In genomic region chr10:11149499-11149898, GRCh38 we compare ENCODE assay signal across 11 cellular contexts.
DNase-seq lines count a peak whose midpoint lies in the region; ATAC-seq and TF ChIP-seq lines count a peak whose summit lies in the region.
"Had no signal": no experiment of that assay in that cellular context is flagged by ENCODE, and none has a peak within 500 bp of the region (broad histone marks: within the 10 kb centered on the region; RNA-seq: fewer than 3 reads in every experiment).

No MANE protein-coding gene starts in this region.

- H3K27ac Mint-ChIP-seq in effector memory CD8-positive, alpha-beta T cell, result peak overlapping the region; percentile 98 to 99
- peak overlapping the region; percentile 96 to 99 for H3K27ac Mint-ChIP-seq in stimulated activated naive CD8-positive, alpha-beta T cell treated with anti-CD3 and anti-CD28 coated beads, Interleukin-15, amount 100 ng/mL, for 72 hours

- H3K36me3 Mint-ChIP-seq in effector memory CD8-positive, alpha-beta T cell (ENCODE audit: insufficient read depth), result peaks cover 31% of the 10 kb centered on the region

- H3K9me3 Mint-ChIP-seq in effector memory CD8-positive, alpha-beta T cell, result no peaks in the 10 kb centered on the region
- H3K9me3 Mint-ChIP-seq in stimulated activated naive CD8-positive, alpha-beta T cell treated with anti-CD3 and anti-CD28 coated beads, Interleukin-15, amount 100 ng/mL, for 72 hours, result no peaks in the 10 kb centered on the region

- peaks cover 78 to 87% of the 10 kb centered on the region in 2 donors for H3K4me1 Mint-ChIP-seq in effector memory CD8-positive, alpha-beta T cell (ENCODE audit: low read depth in 2 of 2)
- peaks cover 100% of the 10 kb centered on the region for H3K4me1 Mint-ChIP-seq in stimulated activated naive CD8-positive, alpha-beta T cell treated with anti-CD3 and anti-CD28 coated beads, Interleukin-15, amount 100 ng/mL, for 72 hours

- in situ Hi-C loops in GM13977 (cut with MboI; ENCODE audit: low pct_unique_long_range_greater_than_20kb, low sequenced_read_pairs, unreplicated experiment), result no loop called here

- DNase-seq in activated T-cell treated with anti-CD3 and anti-CD28 coated beads, Interleukin-2, amount 50 U/mL, for 1 hour, result peak; percentile 58
- DNase-seq in activated T-cell treated with anti-CD3 and anti-CD28 coated beads for 4 hours, result no peak
- DNase-seq in T-helper 22 cell (ENCODE audit: low read depth), result peak; percentile 51
- peak; percentile 47 to 58 (median 57) for DNase-seq in effector memory CD8-positive, alpha-beta T cell
- peak in 1 of 2 donors; percentile 60 for DNase-seq in stimulated activated naive CD8-positive, alpha-beta T cell treated with anti-CD3 and anti-CD28 coated beads, Interleukin-15, amount 100 ng/mL, for 72 hours
- DNase-seq in AML-193 (lab: John Stamatoyannopoulos, UW), result no peak
- DNase-seq in GM13977 (ENCODE audit: low spot score), result no peak
- DNase-seq: anterior cingulate cortex, NCI-H1694 treated with DMSO at 0.1 percent for 48 hours, PC-3 had no signal

- H3K4me3 Mint-ChIP-seq in effector memory CD8-positive, alpha-beta T cell, result peak overlapping the region; percentile 81 to 85
- H3K4me3 Mint-ChIP-seq in stimulated activated naive CD8-positive, alpha-beta T cell treated with anti-CD3 and anti-CD28 coated beads, Interleukin-15, amount 100 ng/mL, for 72 hours, result peak overlapping the region; percentile 85 to 86

- peak; percentile 64 for ATAC-seq in effector memory CD8-positive, alpha-beta T cell (replicated peaks)
- ATAC-seq in stimulated activated naive CD8-positive, alpha-beta T cell treated with anti-CD3 and anti-CD28 coated beads, Interleukin-15, amount 100 ng/mL, for 72 hours, result peak; percentile 77
- no peak for ATAC-seq in HG02981 (IDR thresholded peaks at IDR 0.05; ENCODE audit: unreplicated experiment)
- ATAC-seq: PC-3 had no signal

- TF ChIP-seq CTCF in GM13977 (IDR thresholded peaks at IDR 0.05; ENCODE audit: extremely low read depth, insufficient read depth, missing control alignments), result no peak

- H3K27me3 Mint-ChIP-seq in effector memory CD8-positive, alpha-beta T cell, result no peaks in the 10 kb centered on the region
- no peaks in the 10 kb centered on the region for H3K27me3 Mint-ChIP-seq in stimulated activated naive CD8-positive, alpha-beta T cell treated with anti-CD3 and anti-CD28 coated beads, Interleukin-15, amount 100 ng/mL, for 72 hours

Comparison
In these comparisons a context has a peak if more than half of its experiments do, and no peak if none do; other contexts are left out.
1. DNase-seq: peak in activated T-cell treated with anti-CD3 and anti-CD28 coated beads, Interleukin-2, amount 50 U/mL, for 1 hour (single experiment), T-helper 22 cell (single experiment) and effector memory CD8-positive, alpha-beta T cell (3 of 3); none in activated T-cell treated with anti-CD3 and anti-CD28 coated beads for 4 hours (single experiment), AML-193 (0 of 2) and GM13977 (single experiment).